ENCODE assay signal across 15 cellular contexts in the genomic region with DNA sequence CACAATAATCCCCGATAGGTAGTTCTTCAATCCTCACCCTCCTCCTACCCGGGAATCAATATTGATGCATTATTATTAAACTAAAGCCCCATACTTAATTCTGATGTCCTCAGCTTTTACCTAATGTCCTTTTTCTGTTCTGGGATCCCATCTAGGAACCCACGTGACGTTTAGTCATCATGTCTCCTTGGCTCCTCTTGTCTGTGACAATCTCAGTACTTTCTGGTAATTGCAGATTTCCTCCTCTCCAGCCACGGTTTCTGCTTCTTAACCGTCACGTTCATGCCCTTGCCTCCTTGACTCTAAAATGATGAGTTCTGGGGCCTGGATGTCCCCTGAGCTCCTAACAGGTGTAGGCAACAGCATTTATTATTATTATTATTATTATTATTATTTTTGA. TPM values are rescaled to one million over a fixed set of nuclear protein-coding genes. Genes with fewer than 3 reads are reported as not detected.
DNase-seq lines count a peak whose midpoint lies in the region; ATAC-seq and TF ChIP-seq lines count a peak whose summit lies in the region.
"Had no signal": no experiment of that assay in that cellular context is flagged by ENCODE, and none has a peak within 500 bp of the region (broad histone marks: within the 10 kb centered on the region; RNA-seq: fewer than 3 reads in every experiment).

No MANE protein-coding gene starts in this region.

- no peak overlapping the region for H4K8ac ChIP-seq in mesendoderm (ENCODE audit: low read depth, low read length)

- no peak overlapping the region for H2BK15ac ChIP-seq in mesendoderm (replicated peaks; ENCODE audit: low read depth)

- no peak overlapping the region for H2AK5ac ChIP-seq in mesendoderm (ENCODE audit: low read length)

- H3K27ac ChIP-seq in RWPE1 (peak overlapping the region; percentile 77), mesendoderm (ENCODE audit: low read depth, low read length) (no peak overlapping the region)
- H3K27ac ChIP-seq: prostate gland had no signal

- H3K4ac ChIP-seq in mesendoderm (ENCODE audit: low read depth, low read length) = no peak overlapping the region

- H3K4me3 ChIP-seq in AG10803 (ENCODE audit: low read length) = no peak overlapping the region
- H3K4me3 ChIP-seq in mesendoderm (ENCODE audit: low read length) = no peak overlapping the region
- H3K4me3 ChIP-seq: prostate gland had no signal

- CTCF ChIA-PET in RWPE1 (lab: Yijun Ruan, JAX) = interaction anchor here (0.5 kb wide), 1 partner anchor 99 kb away, joined by 4 read pairs; no protein-coding TSS in a partner anchor

- no peaks in the 10 kb centered on the region for H3K79me2 ChIP-seq in mesendoderm (ENCODE audit: control insufficient read depth, insufficient read depth, low read length)

- no peak for ATAC-seq in activated naive CD8-positive, alpha-beta T cell treated with anti-CD3 and anti-CD28 coated beads, Interleukin-2, amount 50 U/mL, for 24 hours

- no peak overlapping the region for H3K56ac ChIP-seq in mesendoderm (ENCODE audit: low read length)

- DNase-seq in AG10803 (ENCODE audit: low read depth) = peak; percentile 6
- peak; percentile 51 for DNase-seq in H4 (ENCODE audit: low spot score)
- DNase-seq in RWPE1 (ENCODE audit: low spot score) = peak; percentile 17
- peak; percentile 17 for DNase-seq in kidney tubule cell (ENCODE audit: low spot score)
- DNase-seq in NCI-H1930 (lab: John Stamatoyannopoulos, UW) = no peak
- DNase-seq in activated naive CD8-positive, alpha-beta T cell treated with anti-CD3 and anti-CD28 coated beads, Interleukin-2, amount 50 U/mL, for 24 hours = no peak
- no peak for DNase-seq in mesendoderm
- DNase-seq in central memory CD4-positive, alpha-beta T cell = no peak
- DNase-seq: midbrain, T-helper 9 cell had no signal

- POLR2A ChIA-PET in RWPE1 (lab: Yijun Ruan, JAX; ENCODE audit: low non-redundant PET) = interaction anchor here (0.5 kb wide), 1 partner anchor 41 kb away, joined by 4 read pairs; no protein-coding TSS in a partner anchor

- WGBS in mesendoderm (ENCODE audit: extremely low coverage, insufficient coverage, low lambda C conversion rate) = no CpG with 5 or more reads among the region's 7 CpGs

- H3K4me1 Mint-ChIP-seq in activated naive CD8-positive, alpha-beta T cell treated with anti-CD3 and anti-CD28 coated beads, Interleukin-2, amount 50 U/mL, for 24 hours = peaks cover 65% of the 10 kb centered on the region

- no peaks in the 10 kb centered on the region for H3K79me1 ChIP-seq in mesendoderm (ENCODE audit: low read length)

- H2BK120ac ChIP-seq in mesendoderm (ENCODE audit: low read depth, low read length) = no peak overlapping the region

- no peak overlapping the region for H2BK5ac ChIP-seq in mesendoderm (ENCODE audit: low read length)

- TF ChIP-seq CTCF in AG10803 (conservative IDR thresholded peaks at IDR 0.05; ENCODE audit: low read length) = no peak
- no peak for TF ChIP-seq CTCF in RWPE1 (conservative IDR thresholded peaks at IDR 0.05; ENCODE audit: low read depth)

- H3K18ac ChIP-seq in mesendoderm (ENCODE audit: low read length) = no peak overlapping the region

- H3K9ac ChIP-seq in mesendoderm (ENCODE audit: low read length) = no peak overlapping the region

- H3K27me3 ChIP-seq in mesendoderm (ENCODE audit: insufficient read depth, low read length, poor library complexity) = no peaks in the 10 kb centered on the region

- H4K5ac ChIP-seq in mesendoderm (ENCODE audit: low read length) = no peak overlapping the region

- H3K4me1 ChIP-seq in mesendoderm (ENCODE audit: control insufficient read depth, low read depth, low read length) = no peaks in the 10 kb centered on the region
- H3K4me1 ChIP-seq: prostate gland had no signal

- peaks cover 13% of the 10 kb centered on the region for H3K36me3 Mint-ChIP-seq in activated naive CD8-positive, alpha-beta T cell treated with anti-CD3 and anti-CD28 coated beads, Interleukin-2, amount 50 U/mL, for 24 hours (ENCODE audit: low read depth)

- H3K9me3 Mint-ChIP-seq in activated naive CD8-positive, alpha-beta T cell treated with anti-CD3 and anti-CD28 coated beads, Interleukin-2, amount 50 U/mL, for 24 hours = no peaks in the 10 kb centered on the region
- H3K9me3 Mint-ChIP-seq: activated CD8-positive, alpha-beta T cell treated with anti-CD3 and anti-CD28 coated beads for 36 hours had no signal

- H3K23ac ChIP-seq in mesendoderm (ENCODE audit: low read length) = no peak overlapping the region

- no peak overlapping the region for H3K4me3 Mint-ChIP-seq in activated naive CD8-positive, alpha-beta T cell treated with anti-CD3 and anti-CD28 coated beads, Interleukin-2, amount 50 U/mL, for 24 hours
- H3K4me3 Mint-ChIP-seq: activated CD8-positive, alpha-beta T cell treated with anti-CD3 and anti-CD28 coated beads for 36 hours had no signal

- no peak overlapping the region for H3K27ac Mint-ChIP-seq in activated naive CD8-positive, alpha-beta T cell treated with anti-CD3 and anti-CD28 coated beads, Interleukin-2, amount 50 U/mL, for 24 hours

- H3K4me2 ChIP-seq in mesendoderm (ENCODE audit: low read length) = no peak overlapping the region

- no peaks in the 10 kb centered on the region for H3K36me3 ChIP-seq in mesendoderm (ENCODE audit: control insufficient read depth, insufficient read depth, low read length)
- H3K36me3 ChIP-seq: prostate gland had no signal

- H3K27me3 Mint-ChIP-seq in activated naive CD8-positive, alpha-beta T cell treated with anti-CD3 and anti-CD28 coated beads, Interleukin-2, amount 50 U/mL, for 24 hours = no peaks in the 10 kb centered on the region
- H3K27me3 Mint-ChIP-seq: activated CD8-positive, alpha-beta T cell treated with anti-CD3 and anti-CD28 coated beads for 36 hours had no signal

RNA-seq across cellular contexts. Expression of a gene that starts 2.9 kb away (rescaled TPM):
- 33.4 and 34.3 TPM in 2 replicates for total RNA-seq in H4 (2014; rRNA removed; shearing (Covaris generic))
- 8.0 TPM for polyA plus RNA-seq in mesendoderm (2013, experiment 1 of 2)
- 7.0 TPM for polyA plus RNA-seq in mesendoderm (2013, experiment 2 of 2)

RNA-seq across cellular contexts. Expression of a gene that starts 43.8 kb away (rescaled TPM):
- total RNA-seq in H4 (2014; rRNA removed; shearing (Covaris generic)) = not detected in 2 replicates
- not detected for polyA plus RNA-seq in mesendoderm (2013, experiment 1 of 2)
- 0.18 TPM for polyA plus RNA-seq in mesendoderm (2013, experiment 2 of 2)
- total RNA-seq: activated CD8-positive, alpha-beta T cell treated with anti-CD3 and anti-CD28 coated beads for 36 hours; cerebellum had no signal
- polyA plus RNA-seq: CD4-positive, alpha-beta memory T cell; esophagus had no signal

Comparison
In these comparisons a context has a peak if more than half of its experiments do, and no peak if none do; other contexts are left out.
1. DNase-seq: peak in AG10803 (single experiment), H4 (single experiment), RWPE1 (single experiment) and kidney tubule cell (single experiment); none in NCI-H1930 (0 of 2), activated naive CD8-positive, alpha-beta T cell treated with anti-CD3 and anti-CD28 coated beads, Interleukin-2, amount 50 U/mL, for 24 hours (single experiment), mesendoderm (single experiment) and central memory CD4-positive, alpha-beta T cell (single experiment).